Comparison of ENCODE assay signal across 24 cellular contexts in the genomic region with DNA sequence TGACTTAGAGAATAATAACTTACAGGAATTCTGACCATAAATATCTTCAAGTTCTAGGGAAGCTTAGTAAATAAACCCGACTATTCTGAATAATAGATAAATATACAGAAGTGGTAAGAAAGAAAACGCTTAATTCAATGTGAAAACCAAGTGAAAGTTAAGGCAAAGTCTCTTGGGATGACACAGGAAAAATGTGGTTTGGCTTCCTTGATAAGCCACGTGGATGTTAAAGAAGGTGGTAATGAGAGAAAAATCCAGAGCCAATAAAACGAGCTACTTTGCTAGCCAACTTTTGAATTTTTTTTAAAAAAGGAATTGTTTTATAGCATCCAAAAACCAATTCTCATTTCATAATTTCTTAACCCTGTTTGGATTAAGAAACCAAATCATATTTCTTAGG.
"Had no signal": no experiment of that assay in that cellular context is flagged by ENCODE, and none has a peak within 500 bp of the region (broad histone marks: within the 10 kb centered on the region; RNA-seq: fewer than 3 reads in every experiment).

No MANE protein-coding gene starts in this region.

- H3K9me3 ChIP-seq: breast epithelium, esophagus muscularis mucosa, lower lobe of right lung, spleen, thyroid gland had no signal

- H3K4me1 ChIP-seq: breast epithelium, esophagus muscularis mucosa, foreskin keratinocyte, lower lobe of right lung had no signal

- H3K27me3 Mint-ChIP-seq: activated naive CD8-positive, alpha-beta T cell; central memory CD8-positive, alpha-beta T cell; naive B cell had no signal

- FAIRE-seq: astrocyte, colon, endothelial cell of umbilical vein, kidney, TTC549 had no signal

- H3K36me3 ChIP-seq: breast epithelium, esophagus muscularis mucosa, lower lobe of right lung, spleen, thyroid gland, WERI-Rb-1 had no signal

- DNase-seq: activated naive CD4-positive, alpha-beta T cell; activated T-cell treated with anti-CD3 and anti-CD28 coated beads, Interleukin-2, amount 50 U/mL, for 1 hour; effector memory CD4-positive, alpha-beta T cell; foreskin keratinocyte; kidney; lower lobe of right lung; naive B cell; occipital lobe; spleen; stimulated activated CD4-positive, alpha-beta T cell treated with anti-CD3 and anti-CD28 coated beads, Interleukin-4, amount 100 ng/mL, for 1 hour; stimulated activated naive CD4-positive, alpha-beta T cell; T-helper 1 cell; WERI-Rb-1 had no signal

- H3K27ac Mint-ChIP-seq: activated naive CD8-positive, alpha-beta T cell; activated T-helper 2 cell treated with anti-CD3 and anti-CD28 coated beads, Interferon-gamma antibody, Interleukin-2, Interleukin-4, amounts not matched to agents 10 μg/mL and 5 μg/mL and 100 μg/mL, durations not matched to agents 14 hours and 24 hours and 36 hours; naive B cell had no signal

- H3K4me3 ChIP-seq: breast epithelium, esophagus muscularis mucosa, lower lobe of right lung, spleen, thyroid gland had no signal

- ATAC-seq: foreskin keratinocyte had no signal

- H3K9me3 Mint-ChIP-seq: activated T-helper 2 cell treated with anti-CD3 and anti-CD28 coated beads, Interferon-gamma antibody, Interleukin-2, Interleukin-4, amounts not matched to agents 10 μg/mL and 5 μg/mL and 100 μg/mL, durations not matched to agents 14 hours and 24 hours and 36 hours; central memory CD8-positive, alpha-beta T cell; naive B cell; neural crest cell had no signal

- H3K27ac ChIP-seq: breast epithelium, esophagus muscularis mucosa, foreskin keratinocyte, lower lobe of right lung, spleen, thyroid gland, WERI-Rb-1 had no signal

- H3K4me1 Mint-ChIP-seq: central memory CD8-positive, alpha-beta T cell had no signal

- H3K36me3 Mint-ChIP-seq: activated naive CD8-positive, alpha-beta T cell; naive B cell had no signal

- H3K4me3 Mint-ChIP-seq: activated naive CD8-positive, alpha-beta T cell; central memory CD8-positive, alpha-beta T cell; naive B cell; neural crest cell had no signal

- H3K27me3 ChIP-seq: breast epithelium, esophagus muscularis mucosa, foreskin keratinocyte, spleen, thyroid gland had no signal
